ENCODE assay signal across 8 cellular contexts in the genomic region with DNA sequence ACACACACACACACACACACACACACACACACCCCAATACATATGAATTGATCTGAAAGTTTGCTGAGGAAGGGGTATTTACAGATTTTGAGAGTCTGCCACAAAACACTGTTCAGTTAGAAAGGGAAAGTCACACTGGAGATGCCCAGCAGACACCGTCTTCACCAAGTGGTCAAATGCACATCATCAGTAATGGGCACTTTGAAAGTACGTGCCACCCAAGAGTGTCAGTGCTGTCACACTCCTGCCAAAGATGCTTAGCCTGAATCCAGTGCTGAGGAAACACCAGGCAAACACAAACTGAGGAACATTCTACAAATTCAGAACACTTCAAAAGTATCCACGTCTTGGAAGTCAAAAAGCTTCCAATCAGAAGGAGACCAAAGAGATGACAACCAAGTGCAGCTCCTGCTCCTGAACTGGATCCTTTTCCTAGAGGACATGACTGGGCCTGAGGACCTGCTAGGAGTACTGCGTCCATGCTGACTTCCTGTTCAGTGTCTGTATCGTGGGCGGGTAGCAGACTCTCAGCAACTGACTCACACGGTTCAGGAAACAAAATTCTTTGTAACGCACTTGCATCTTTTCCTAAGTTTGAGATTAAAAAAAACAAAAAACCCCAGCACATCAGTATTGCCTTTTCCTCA. TPM values are rescaled to one million over a fixed set of nuclear protein-coding genes. Genes with fewer than 3 reads are reported as not detected.
DNase-seq lines count a peak whose midpoint lies in the region; ATAC-seq and TF ChIP-seq lines count a peak whose summit lies in the region.

No MANE protein-coding gene starts in this region.

- H3K4me3 ChIP-seq in foreskin fibroblast (ENCODE audit: low read depth in 1 of 2, low read length in 2 of 2) = no peak overlapping the region
- H3K4me3 ChIP-seq in MM.1S (ENCODE audit: low read length) = no peak overlapping the region
- no peak overlapping the region for H3K4me3 ChIP-seq in OCI-LY7 (ENCODE audit: low read depth, low read length, poor library complexity, severe bottlenecking)

- peak; percentile 78 to 83 for ATAC-seq in activated T-cell treated with anti-CD3 and anti-CD28 coated beads, Interleukin-2, amount 50 U/mL, for 4 hours
- no peak for ATAC-seq in HG03108 (IDR thresholded peaks at IDR 0.05; ENCODE audit: unreplicated experiment)

- H3K4me2 ChIP-seq in MM.1S (ENCODE audit: low read depth, low read length) = no peak overlapping the region
- H3K4me2 ChIP-seq in OCI-LY7 (ENCODE audit: low read length) = no peak overlapping the region

- peaks cover 16% of the 10 kb centered on the region for H3K4me1 Mint-ChIP-seq in activated T-cell treated with anti-CD3 and anti-CD28 coated beads, Interleukin-2, amount 50 U/mL, for 4 hours (ENCODE audit: low read depth)

- H3K4me1 ChIP-seq in MM.1S (ENCODE audit: low read length) = no peaks in the 10 kb centered on the region
- no peaks in the 10 kb centered on the region for H3K4me1 ChIP-seq in OCI-LY7 (ENCODE audit: insufficient read depth, low read length, poor library complexity, severe bottlenecking)

- TF ChIP-seq CTCF in foreskin fibroblast (IDR thresholded peaks at IDR 0.05; ENCODE audit: low read depth, low read length) = no peak
- no peak for TF ChIP-seq CTCF in MM.1S (IDR thresholded peaks at IDR 0.05; ENCODE audit: low read length)
- no peak for TF ChIP-seq CTCF in OCI-LY7 (conservative IDR thresholded peaks at IDR 0.05; ENCODE audit: low read length)

- CTCF ChIA-PET in OCI-LY7 (lab: Charles Lee; ENCODE audit: unreplicated experiment) = no interaction called here

- intact Hi-C loops in OCI-LY7 (cut with micrococcal nuclease; ENCODE audit: unreplicated experiment) = no loop called here

- H2AFZ ChIP-seq in MM.1S (ENCODE audit: low read length) (no peak overlapping the region), OCI-LY7 (ENCODE audit: low read length) (no peak overlapping the region)

- H3K79me2 ChIP-seq in MM.1S (ENCODE audit: low read length) (no peaks in the 10 kb centered on the region), OCI-LY7 (ENCODE audit: insufficient read depth, low read depth, low read length) (no peaks in the 10 kb centered on the region)

- H3K9me2 ChIP-seq in MM.1S (replicated peaks; ENCODE audit: insufficient read depth, low read length) (no peaks in the 10 kb centered on the region), OCI-LY7 (ENCODE audit: insufficient read depth, low read length) (no peaks in the 10 kb centered on the region)

- H3K27me3 Mint-ChIP-seq in activated T-cell treated with anti-CD3 and anti-CD28 coated beads, Interleukin-2, amount 50 U/mL, for 4 hours (ENCODE audit: low read depth) = no peaks in the 10 kb centered on the region

- POLR2A ChIA-PET in OCI-LY7 (lab: Charles Lee) = no interaction called here

- H3K27ac ChIP-seq in MM.1S (ENCODE audit: low read length) = no peak overlapping the region
- H3K27ac ChIP-seq in OCI-LY7 (ENCODE audit: low read depth, low read length, poor library complexity, severe bottlenecking) = no peak overlapping the region

- peak; percentile 67 for DNase-seq in HPDE6-E6E7 (ENCODE audit: extremely low spot score)
- DNase-seq in activated T-cell treated with anti-CD3 and anti-CD28 coated beads, Interleukin-2, amount 50 U/mL, for 4 hours = peak; percentile 20
- peak; percentile 58 to 63 for DNase-seq in foreskin fibroblast
- DNase-seq in stimulated activated CD4-positive, alpha-beta T cell treated with anti-CD3 and anti-CD28 coated beads, Interleukin-1b, Interleukin-23, amount 100 ng/mL, for 48 hours = peak; percentile 35
- no peak for DNase-seq in middle frontal gyrus (ENCODE audit: extremely low spot score, low spot score)
- no peak for DNase-seq in MM.1S
- DNase-seq in OCI-LY7 (ENCODE audit: low spot score) = no peak

- no peaks in the 10 kb centered on the region for H3F3A ChIP-seq in MM.1S (ENCODE audit: insufficient read depth, low read length)

- peaks cover 23% of the 10 kb centered on the region for H3K36me3 Mint-ChIP-seq in activated T-cell treated with anti-CD3 and anti-CD28 coated beads, Interleukin-2, amount 50 U/mL, for 4 hours (ENCODE audit: insufficient read depth)

- no TSS peak for BruUV-seq in OCI-LY7 (replicated peaks; lab: Mats Ljungman, UMichigan)

- H3K9ac ChIP-seq in MM.1S (ENCODE audit: low read length) = no peak overlapping the region

- H3K36me3 ChIP-seq in MM.1S (replicated peaks; ENCODE audit: insufficient read depth, low read length) = no peaks in the 10 kb centered on the region; the same call in 1 of the 2 replicates
- H3K36me3 ChIP-seq in OCI-LY7 (ENCODE audit: insufficient read depth, low read length) = peaks cover 65% of the 10 kb centered on the region

- peak overlapping the region; percentile 37 for H3K4me3 Mint-ChIP-seq in activated T-cell treated with anti-CD3 and anti-CD28 coated beads, Interleukin-2, amount 50 U/mL, for 4 hours

- H4K20me1 ChIP-seq in MM.1S (ENCODE audit: insufficient read depth, low read length) = no peaks in the 10 kb centered on the region
- H4K20me1 ChIP-seq in OCI-LY7 (ENCODE audit: insufficient read depth, low read length) = no peaks in the 10 kb centered on the region

- no peaks in the 10 kb centered on the region for H3K9me3 ChIP-seq in MM.1S (replicated peaks; ENCODE audit: insufficient read depth, low read length)
- H3K9me3 ChIP-seq in OCI-LY7 (ENCODE audit: low read length) = no peaks in the 10 kb centered on the region

- H3K9me3 Mint-ChIP-seq in activated T-cell treated with anti-CD3 and anti-CD28 coated beads, Interleukin-2, amount 50 U/mL, for 4 hours = no peaks in the 10 kb centered on the region

- no peaks in the 10 kb centered on the region for H3K27me3 ChIP-seq in MM.1S (replicated peaks; ENCODE audit: insufficient read depth, low read length)

RNA-seq across cellular contexts. Expression of gene PSMC1, which starts 18.6 kb away (rescaled TPM):
- 100 to 1,000 TPM; 224 to 239 (median 227) TPM for total RNA-seq in activated T-cell treated with anti-CD3 and anti-CD28 coated beads, Interleukin-2, amount 50 U/mL, for 4 hours
- 100 and 117 TPM in 2 replicates for total RNA-seq in OCI-LY7 (2014; rRNA removed; shearing (Covaris generic))
- 76.9 and 92.7 TPM in 2 replicates for total RNA-seq in OCI-LY7 (2022)

RNA-seq across cellular contexts. Expression of gene NRDE2, which starts 56.8 kb away (rescaled TPM):
- 10 to 100 TPM; 18.8 to 26.0 (median 23.8) TPM for total RNA-seq in activated T-cell treated with anti-CD3 and anti-CD28 coated beads, Interleukin-2, amount 50 U/mL, for 4 hours
- 12.3 and 15.4 TPM in 2 replicates for total RNA-seq in OCI-LY7 (2014; rRNA removed; shearing (Covaris generic))
- 16.6 and 19.1 TPM in 2 replicates for total RNA-seq in OCI-LY7 (2022)

Comparison
In these comparisons a context has a peak if more than half of its experiments do, and no peak if none do; other contexts are left out.
1. DNase-seq: peak in HPDE6-E6E7 (single experiment), activated T-cell treated with anti-CD3 and anti-CD28 coated beads, Interleukin-2, amount 50 U/mL, for 4 hours (single experiment), foreskin fibroblast (2 of 2) and stimulated activated CD4-positive, alpha-beta T cell treated with anti-CD3 and anti-CD28 coated beads, Interleukin-1b, Interleukin-23, amount 100 ng/mL, for 48 hours (single experiment); none in middle frontal gyrus (single experiment), MM.1S (single experiment) and OCI-LY7 (single experiment).